ENCODE assay signal across 1 cellular context in the genomic region with DNA sequence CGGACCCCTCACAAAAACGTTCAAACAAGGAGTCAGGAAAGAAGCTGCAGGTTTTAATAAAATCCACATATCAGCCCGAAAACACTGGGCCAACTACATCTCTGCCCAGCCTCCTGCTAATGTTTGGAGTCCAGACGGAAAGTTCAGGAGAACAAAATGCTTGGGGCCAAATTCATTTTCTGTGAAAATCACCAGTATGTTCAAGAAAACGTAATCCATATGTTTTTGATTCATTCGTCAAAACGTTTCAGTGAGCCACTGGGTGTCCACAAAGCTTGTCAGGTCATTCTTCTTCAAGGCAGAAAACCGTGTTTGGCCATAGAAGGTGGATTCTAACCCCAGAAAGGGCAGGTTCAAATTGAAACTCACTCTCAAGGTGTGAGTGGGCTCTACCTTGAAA.
TF ChIP-seq lines count a peak whose summit lies in the region.

No MANE protein-coding gene starts in this region.

TF ChIP-seq in SK-N-SH treated with all-trans-retinoic acid at 6 μM for 48 hours, 23 proteins besides CTCF, POLR2A, EP300 and RAD21 (continued from another document):
- TF ChIP-seq CREB5 (CRISPR knock-in tag; IDR thresholded peaks at IDR 0.05; ENCODE audit: low read depth) (no peak), ZFP30 (CRISPR knock-in tag; IDR thresholded peaks at IDR 0.05) (no peak), TCF4 (CRISPR knock-in tag; IDR thresholded peaks at IDR 0.05; ENCODE audit: borderline replicate concordance) (no peak), BACH2 (CRISPR knock-in tag; IDR thresholded peaks at IDR 0.05; ENCODE audit: borderline replicate concordance) (no peak), ZNF8 (CRISPR knock-in tag; IDR thresholded peaks at IDR 0.05) (no peak), ZFP3 (CRISPR knock-in tag; IDR thresholded peaks at IDR 0.05) (no peak), ISL1 (CRISPR knock-in tag; IDR thresholded peaks at IDR 0.05) (no peak), SNAI2 (CRISPR knock-in tag; IDR thresholded peaks at IDR 0.05) (no peak)
- TF ChIP-seq, protein P1, sequence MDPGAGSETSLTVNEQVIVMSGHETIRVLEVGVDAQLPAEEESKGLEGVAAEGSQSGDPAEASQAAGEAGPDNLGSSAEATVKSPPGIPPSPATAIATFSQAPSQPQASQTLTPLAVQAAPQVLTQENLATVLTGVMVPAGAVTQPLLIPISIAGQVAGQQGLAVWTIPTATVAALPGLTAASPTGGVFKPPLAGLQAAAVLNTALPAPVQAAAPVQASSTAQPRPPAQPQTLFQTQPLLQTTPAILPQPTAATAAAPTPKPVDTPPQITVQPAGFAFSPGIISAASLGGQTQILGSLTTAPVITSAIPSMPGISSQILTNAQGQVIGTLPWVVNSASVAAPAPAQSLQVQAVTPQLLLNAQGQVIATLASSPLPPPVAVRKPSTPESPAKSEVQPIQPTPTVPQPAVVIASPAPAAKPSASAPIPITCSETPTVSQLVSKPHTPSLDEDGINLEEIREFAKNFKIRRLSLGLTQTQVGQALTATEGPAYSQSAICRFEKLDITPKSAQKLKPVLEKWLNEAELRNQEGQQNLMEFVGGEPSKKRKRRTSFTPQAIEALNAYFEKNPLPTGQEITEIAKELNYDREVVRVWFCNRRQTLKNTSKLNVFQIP (CRISPR knock-in tag; IDR thresholded peaks at IDR 0.05; ENCODE audit: borderline replicate concordance, low read depth): no peak
